ENCODE assay signal across 19 cellular contexts in the genomic region with DNA sequence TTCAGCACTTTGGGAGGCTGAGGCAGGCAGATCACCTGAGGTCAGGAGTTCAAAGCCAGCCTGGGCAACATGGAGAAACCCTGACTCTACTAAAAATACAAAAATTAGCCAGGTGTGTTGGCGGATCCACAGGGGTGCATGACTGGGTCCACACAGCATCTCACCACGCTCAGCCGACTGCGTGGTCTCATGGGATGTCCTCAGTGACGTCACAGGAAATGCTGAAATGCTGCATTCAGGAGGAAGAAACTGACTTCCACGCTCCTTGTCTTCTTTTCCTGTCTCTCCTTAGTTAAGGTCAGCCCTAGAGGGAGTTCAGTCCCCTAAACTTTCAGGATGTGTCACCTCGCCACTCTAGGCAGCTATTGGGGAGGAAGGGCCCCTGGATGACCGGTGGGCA. TPM values are rescaled to one million over a fixed set of nuclear protein-coding genes. Genes with fewer than 3 reads are reported as not detected.
DNase-seq lines count a peak whose midpoint lies in the region; ATAC-seq, FAIRE-seq and TF ChIP-seq lines count a peak whose summit lies in the region.
"Had no signal": no experiment of that assay in that cellular context is flagged by ENCODE, and none has a peak within 500 bp of the region (broad histone marks: within the 10 kb centered on the region; RNA-seq: fewer than 3 reads in every experiment).

No MANE protein-coding gene starts in this region.

- FAIRE-seq in K562 (lab: Jason Lieb, UNC) = peak; percentile 37
- FAIRE-seq: D721Med, GM12891, GM18507 had no signal

- peaks cover 0 to 9% (median 7%) of the 10 kb centered on the region in 10 experiments; a peak in 14 of 20 replicates for H3K4me1 ChIP-seq in BLaER1 treated with 17β-estradiol and CSF1 and Interleukin-3, amounts not matched to agents 10 nM and 100 nM
- H3K4me1 ChIP-seq in K562 (replicated peaks in 1 of 2; ENCODE audit: control insufficient read depth in 2 of 2, insufficient read depth in 2 of 2, low read length in 2 of 2) (peaks cover 6 to 8% of the 10 kb centered on the region in 2 experiments; a peak in 2 of 5 replicates), osteoblast (ENCODE audit: insufficient read depth, low read length) (no peaks in the 10 kb centered on the region)

- ATAC-seq in K562 = peak; percentile 61
- no peak for ATAC-seq in stimulated activated naive CD8-positive, alpha-beta T cell treated with anti-CD3 and anti-CD28 coated beads, Interleukin-15, Interleukin-2, amounts not matched to agents 100 U/mL and 50 U/mL, for 24 hours

- H3K27me3 ChIP-seq in BLaER1 treated with 17β-estradiol and CSF1 and Interleukin-3, amounts not matched to agents 10 nM and 100 nM = no peaks in the 10 kb centered on the region
- H3K27me3 ChIP-seq in K562 (ENCODE audit: control insufficient read depth in 2 of 2, insufficient read depth in 2 of 2, low read length in 2 of 2) (no peaks in the 10 kb centered on the region; a peak in 3 of 5 replicates), osteoblast (ENCODE audit: insufficient read depth, low read length) (no peaks in the 10 kb centered on the region)

- 20% methylated on average over 8 of the region's 8 CpGs for WGBS in K562 (ENCODE audit: insufficient coverage, low coverage, missing lambda C conversion rate)

- H3K9me3 ChIP-seq in BLaER1 treated with 17β-estradiol and CSF1 and Interleukin-3, amounts not matched to agents 10 nM and 100 nM (replicated peaks in 1 of 11) = peaks cover 0 to 4% (median 0%) of the 10 kb centered on the region in 11 experiments; a peak in 3 of 22 replicates
- no peaks in the 10 kb centered on the region for H3K9me3 ChIP-seq in K562 (replicated peaks; ENCODE audit: control insufficient read depth, insufficient read depth, low read depth, low read length)
- H3K9me3 ChIP-seq in osteoblast (ENCODE audit: low read depth, low read length) = no peaks in the 10 kb centered on the region

- peak overlapping the region in 10 of 11 experiments; percentile 1 to 63 (median 32); a peak in 13 of 22 replicates for H3K4me2 ChIP-seq in BLaER1 treated with 17β-estradiol and CSF1 and Interleukin-3, amounts not matched to agents 10 nM and 100 nM
- H3K4me2 ChIP-seq in K562 (ENCODE audit: insufficient read depth, low read length) (peak overlapping the region; percentile 48), osteoblast (ENCODE audit: insufficient read depth, low read length) (no peak overlapping the region)

- no peak for TF ChIP-seq RAD21 in K562 (CRISPR knock-in tag; conservative IDR thresholded peaks at IDR 0.05 in 1 of 2, IDR thresholded peaks at IDR 0.05 in 1 of 2)

- H3K9me1 ChIP-seq in K562 (ENCODE audit: control insufficient read depth, insufficient read depth, low read length) = no peaks in the 10 kb centered on the region

- DNase-seq in MV-4-11 (lab: John Stamatoyannopoulos, UW) (peak; percentile 31), K562 (ENCODE audit: extremely low read depth in 1 of 4, low spot score in 3 of 4) (no peak), osteoblast (ENCODE audit: insufficient read length, low spot score, missing footprints) (no peak), DMS153 treated with DMSO at 0.1 percent for 48 hours (lab: John Stamatoyannopoulos, UW; ENCODE audit: unreplicated experiment) (no peak), EL (no peak)
- no peak for DNase-seq in stimulated activated naive CD8-positive, alpha-beta T cell treated with anti-CD3 and anti-CD28 coated beads, Interleukin-15, Interleukin-2, amounts not matched to agents 100 U/mL and 50 U/mL, for 24 hours
- DNase-seq: CD4-positive, alpha-beta T cell; CD8-positive, alpha-beta memory T cell; DMS 273 treated with DMSO at 0.1 percent for 48 hours; DMS53; DND-41; GDM1; GOT3; H7; HCEC 1CT had no signal

- H3K27ac ChIP-seq in BLaER1 treated with 17β-estradiol and CSF1 and Interleukin-3, amounts not matched to agents 10 nM and 100 nM = peak overlapping the region in 3 of 11 experiments; percentile 12 to 35 (median 18); a peak in 2 of 22 replicates
- no peak overlapping the region for H3K27ac ChIP-seq in K562 (ENCODE audit: extremely low read depth, low read depth, low read length)
- no peak overlapping the region for H3K27ac ChIP-seq in osteoblast (ENCODE audit: low read depth, low read length)

- CTCF ChIA-PET in K562 (lab: Yijun Ruan, JAX; ENCODE audit: low intra/inter-chr PET ratio) = interaction anchor here (0.7 kb wide), 1 partner anchor 380 kb away, joined by 3 read pairs; no protein-coding TSS in a partner anchor

- no peak for TF ChIP-seq POLR2A in K562 (conservative IDR thresholded peaks at IDR 0.05)

- H3K79me2 ChIP-seq in K562 (ENCODE audit: control insufficient read depth, insufficient read depth, low read length) (no peaks in the 10 kb centered on the region), osteoblast (ENCODE audit: insufficient read depth, low read length) (no peaks in the 10 kb centered on the region)

- no peaks in the 10 kb centered on the region for H4K20me1 ChIP-seq in BLaER1 treated with 17β-estradiol and CSF1 and Interleukin-3, amounts not matched to agents 10 nM and 100 nM
- no peaks in the 10 kb centered on the region for H4K20me1 ChIP-seq in K562 (replicated peaks; ENCODE audit: control insufficient read depth, insufficient read depth, low read length)
- H4K20me1 ChIP-seq in osteoblast (ENCODE audit: insufficient read depth, low read length) = no peaks in the 10 kb centered on the region

- BruUV-seq in K562 (replicated peaks; lab: Mats Ljungman, UMichigan) = no TSS peak

- no peaks in the 10 kb centered on the region for H3K36me3 ChIP-seq in BLaER1 treated with 17β-estradiol and CSF1 and Interleukin-3, amounts not matched to agents 10 nM and 100 nM
- H3K36me3 ChIP-seq in K562 (ENCODE audit: control insufficient read depth, insufficient read depth, low read length) (no peaks in the 10 kb centered on the region), osteoblast (ENCODE audit: insufficient read depth, low read length) (no peaks in the 10 kb centered on the region)

- POLR2A ChIA-PET in K562 (lab: Yijun Ruan, JAX) = no interaction called here

- TF ChIP-seq EP300 in K562 (IDR thresholded peaks at IDR 0.05; ENCODE audit: low read length) = no peak

- in situ Hi-C loops in K562 (cut with MboI) = no loop called here

- H3K9ac ChIP-seq in BLaER1 treated with 17β-estradiol and CSF1 and Interleukin-3, amounts not matched to agents 10 nM and 100 nM = no peak overlapping the region
- peak overlapping the region in 1 of 2 experiments; percentile 62; a peak in 1 of 4 replicates for H3K9ac ChIP-seq in K562 (ENCODE audit: insufficient read depth in 1 of 2, low read depth in 2 of 2, low read length in 2 of 2)

- no peak overlapping the region for H3K4me3 ChIP-seq in BLaER1 treated with 17β-estradiol and CSF1 and Interleukin-3, amounts not matched to agents 10 nM and 100 nM
- H3K4me3 ChIP-seq in K562 (no peak overlapping the region), osteoblast (ENCODE audit: insufficient read depth, low read length) (no peak overlapping the region)

- intact Hi-C loops in K562 (cut with micrococcal nuclease) = no loop called here

- H2AFZ ChIP-seq in K562 (ENCODE audit: low read depth, low read length) = peak overlapping the region; percentile 73
- peak overlapping the region; percentile 22 for H2AFZ ChIP-seq in osteoblast (ENCODE audit: low read length)

- TF ChIP-seq CTCF in K562 (IDR thresholded peaks at IDR 0.05 in 2 of 3, conservative IDR thresholded peaks at IDR 0.05 in 1 of 3; ENCODE audit: insufficient read depth in 2 of 3, low read depth in 1 of 3, low read length in 3 of 3) (no peak), osteoblast (IDR thresholded peaks at IDR 0.05; ENCODE audit: extremely low read depth, low read depth, low read length) (no peak)

TF ChIP-seq in K562, 482 proteins besides CTCF, POLR2A, EP300 and RAD21 (continues in another document):
- no peak for TF ChIP-seq NFIC (IDR thresholded peaks at IDR 0.05)
- TF ChIP-seq RBM34 (IDR thresholded peaks at IDR 0.05; ENCODE audit: borderline replicate concordance, insufficient read depth, low read length) = no peak
- TF ChIP-seq NBN (IDR thresholded peaks at IDR 0.05; ENCODE audit: low read depth) = no peak
- peak; percentile 68 for TF ChIP-seq ATF3 (IDR thresholded peaks at IDR 0.05)
- no peak for TF ChIP-seq ATF3 (CRISPR knock-in tag; conservative IDR thresholded peaks at IDR 0.05)
- TF ChIP-seq, protein P1, sequence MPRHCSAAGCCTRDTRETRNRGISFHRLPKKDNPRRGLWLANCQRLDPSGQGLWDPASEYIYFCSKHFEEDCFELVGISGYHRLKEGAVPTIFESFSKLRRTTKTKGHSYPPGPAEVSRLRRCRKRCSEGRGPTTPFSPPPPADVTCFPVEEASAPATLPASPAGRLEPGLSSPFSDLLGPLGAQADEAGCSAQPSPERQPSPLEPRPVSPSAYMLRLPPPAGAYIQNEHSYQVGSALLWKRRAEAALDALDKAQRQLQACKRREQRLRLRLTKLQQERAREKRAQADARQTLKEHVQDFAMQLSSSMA (CRISPR knock-in tag; IDR thresholded peaks at IDR 0.05) = no peak

RNA-seq across cellular contexts. Expression of gene XRCC2, which starts 42.9 kb away (rescaled TPM):
- total RNA-seq in K562 (2011; cell fraction: chromatin; rRNA removed; ENCODE audit: low replicate concordance) = 29.4 and 103 TPM in 2 replicates
- total RNA-seq in K562 (2011; cell fraction: nucleolus; rRNA removed) = 20.0 and 29.2 TPM in 2 replicates
- 43.2 and 46.0 TPM in 2 replicates for total RNA-seq in K562 (2011; cell fraction: nucleoplasm; rRNA removed)
- total RNA-seq in K562 (2014; rRNA removed) (35.1 and 38.1 TPM in 2 replicates), K562 (2014; rRNA removed; fragmentation: Illumina TruSeq; extraction: Trizol) (58.0 and 62.1 TPM in 2 replicates), K562 (2015; rRNA removed; fragmentation: Illumina TruSeq; extraction: Trizol) (46.5 and 52.0 TPM in 2 replicates), K562 (2021) (36.8 and 37.6 TPM in 2 replicates), osteoblast (0.72 and 1.2 TPM in 2 replicates)
- polyA plus RNA-seq in K562 (2011; rRNA removed) (27.8 and 39.8 TPM in 2 replicates), K562 (2014; fragmentation: Illumina TruSeq; extraction: Trizol) (47.4 and 55.9 TPM in 2 replicates), K562 (2014; fragmentation: Nextera tagmentation; extraction: Ambion mirVana) (10 to 100 TPM; 16.2 to 22.4 TPM), K562 (2014; rRNA removed) (46.1 and 51.9 TPM in 2 replicates)
- 12.6 and 14.0 TPM in 2 replicates for polyA plus RNA-seq in K562 (2011; cell fraction: cytosol; rRNA removed)
- 39.3 and 59.9 TPM in 2 replicates for polyA plus RNA-seq in K562 (2011; cell fraction: nucleus; rRNA removed)
- polyA plus RNA-seq in K562 (2012) = 21.2 and 21.9 TPM in 2 replicates
- 36.0 and 43.9 TPM in 2 replicates for polyA minus RNA-seq in K562 (2011; rRNA and poly(A)+ RNA removed)
- 9.5 and 15.1 TPM in 2 replicates for polyA minus RNA-seq in K562 (2011; cell fraction: cytosol; rRNA and poly(A)+ RNA removed)
- 25.3 and 28.5 TPM in 2 replicates for polyA minus RNA-seq in K562 (2011; cell fraction: nucleus; rRNA and poly(A)+ RNA removed)
